Comparison of ENCODE assay signal across 11 cellular contexts in the genomic region with DNA sequence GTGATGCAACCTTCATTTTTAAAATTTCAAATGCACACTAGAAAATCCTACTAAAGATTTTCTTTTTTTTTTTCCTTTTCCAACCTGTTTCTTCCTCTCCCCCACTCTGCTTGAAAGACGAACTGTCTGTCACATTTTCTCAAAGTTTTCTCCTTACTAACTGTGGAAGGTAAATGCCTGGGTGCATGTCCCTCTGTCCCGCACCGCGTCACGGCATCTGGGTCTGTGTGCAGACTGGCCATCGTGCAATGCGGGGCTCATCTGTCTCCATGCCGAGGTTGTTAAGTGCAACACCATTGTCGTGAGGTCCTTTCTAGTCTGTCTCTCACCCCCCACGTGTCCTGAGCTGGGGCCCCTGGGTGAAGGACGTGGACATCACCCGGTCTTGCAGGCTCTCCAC.
"Had no signal": no experiment of that assay in that cellular context is flagged by ENCODE, and none has a peak within 500 bp of the region (broad histone marks: within the 10 kb centered on the region; RNA-seq: fewer than 3 reads in every experiment).

No MANE protein-coding gene starts in this region.

- H3K9me3 ChIP-seq: suprapubic skin had no signal

- H3K27ac ChIP-seq: suprapubic skin had no signal

- H3K4me1 ChIP-seq: suprapubic skin had no signal

- H3K27me3 ChIP-seq: dorsolateral prefrontal cortex, suprapubic skin had no signal

- H3K4me3 ChIP-seq: dorsolateral prefrontal cortex, suprapubic skin had no signal

- DNase-seq: activated CD4-positive, alpha-beta T cell treated with anti-CD3 and anti-CD28 coated beads, Interleukin-2, amount 50 U/mL, for 1 hour; activated T-cell treated with anti-CD3 and anti-CD28 coated beads, Interleukin-2, amount 50 U/mL, for 4 hours; erythroblast; naive B cell; stimulated activated CD4-positive, alpha-beta T cell treated with anti-CD3 and anti-CD28 coated beads, Interleukin-15, amount 100 ng/mL, for 24 hours; stimulated activated CD4-positive, alpha-beta T cell treated with anti-CD3 and anti-CD28 coated beads, Interleukin-4, amount 100 ng/mL, for 1 hour; stimulated activated naive CD4-positive, alpha-beta T cell; T-helper 2 cell had no signal

- ATAC-seq: left lobe of liver had no signal
